ENCODE assay signal across 9 cellular contexts in genomic region chr9:115694014-115694413, GRCh38.
DNase-seq lines count a peak whose midpoint lies in the region; ATAC-seq, FAIRE-seq and TF ChIP-seq lines count a peak whose summit lies in the region.
"Had no signal": no experiment of that assay in that cellular context is flagged by ENCODE, and none has a peak within 500 bp of the region (broad histone marks: within the 10 kb centered on the region; RNA-seq: fewer than 3 reads in every experiment).

No MANE protein-coding gene starts in this region.

- H3K79me1 ChIP-seq in H9 (ENCODE audit: insufficient read depth, low read depth, low read length, poor library complexity, severe bottlenecking) = no peaks in the 10 kb centered on the region

- no peaks in the 10 kb centered on the region for H4K20me1 ChIP-seq in H9 (ENCODE audit: control insufficient read depth, insufficient read depth, insufficient read length)

- H3K23ac ChIP-seq in H9 (ENCODE audit: insufficient read length, low read depth, low read length) = no peak overlapping the region

- no peaks in the 10 kb centered on the region for H3K9me3 ChIP-seq in H9 (ENCODE audit: control insufficient read depth, low read depth, low read length)

- H2BK12ac ChIP-seq in H9 (ENCODE audit: insufficient read length, low read depth, low read length) = no peak overlapping the region

- no peak for TF ChIP-seq POLR2A in GM12891 (IDR thresholded peaks at IDR 0.05; ENCODE audit: low read depth, low read length)

- FAIRE-seq in RCC 7860 (lab: Jason Lieb, UNC) (peak; percentile 48), GM12891 (lab: Jason Lieb, UNC) (no peak)

- H2BK20ac ChIP-seq in H9 (ENCODE audit: low read depth, low read length, poor library complexity, severe bottlenecking) = no peak overlapping the region

- no peaks in the 10 kb centered on the region for H3K36me3 Mint-ChIP-seq in H9 (ENCODE audit: insufficient read depth in 1 of 3, low read depth in 3 of 3)
- no peaks in the 10 kb centered on the region for H3K36me3 Mint-ChIP-seq in progenitor cell of endocrine pancreas (ENCODE audit: insufficient read depth)
- H3K36me3 Mint-ChIP-seq in natural killer cell = no peaks in the 10 kb centered on the region

- no peak overlapping the region for H2AK5ac ChIP-seq in H9 (ENCODE audit: insufficient read length, low read length)

- TF ChIP-seq CTCF in H9 (conservative IDR thresholded peaks at IDR 0.05) (peak; percentile 75), progenitor cell of endocrine pancreas (IDR thresholded peaks at IDR 0.05; ENCODE audit: unreplicated experiment) (peak; percentile 48), natural killer cell (IDR thresholded peaks at IDR 0.05) (no peak)

- H2BK5ac ChIP-seq in H9 (ENCODE audit: insufficient read length, low read length) = no peak overlapping the region

- H3K18ac ChIP-seq in H9 (ENCODE audit: insufficient read length, low read depth, low read length) = no peak overlapping the region

- H3K23me2 ChIP-seq in H9 (ENCODE audit: insufficient read length, low read depth, low read length, poor library complexity, severe bottlenecking) = no peaks in the 10 kb centered on the region

- no peak overlapping the region for H2AFZ ChIP-seq in H9 (ENCODE audit: low read length)

- H3K27me3 Mint-ChIP-seq in H9 (ENCODE audit: low read depth) = no peaks in the 10 kb centered on the region
- H3K27me3 Mint-ChIP-seq in progenitor cell of endocrine pancreas = peaks cover 32% of the 10 kb centered on the region
- no peaks in the 10 kb centered on the region for H3K27me3 Mint-ChIP-seq in natural killer cell (ENCODE audit: low read depth in 2 of 2)

- H3K4ac ChIP-seq in H9 (ENCODE audit: low read depth, low read length) = no peak overlapping the region

- H3K27me3 ChIP-seq in H9 (ENCODE audit: insufficient read depth, low read length) = no peaks in the 10 kb centered on the region

- H4K5ac ChIP-seq in H9 (ENCODE audit: insufficient read length, low read depth, low read length) = no peak overlapping the region

- no peak overlapping the region for H4K8ac ChIP-seq in H9 (replicated peaks; ENCODE audit: insufficient read length, low read depth, low read length)

- ATAC-seq in natural killer cell = no peak

- no peak overlapping the region for H4K91ac ChIP-seq in H9 (ENCODE audit: insufficient read length, low read depth, low read length)

- H3K9ac ChIP-seq in H9 (ENCODE audit: extremely low read depth, insufficient read length, low read length) = no peak overlapping the region

- peaks cover 3% of the 10 kb centered on the region in 2 experiments; a peak in 2 of 4 replicates for H3K4me1 Mint-ChIP-seq in H9
- peaks cover 16% of the 10 kb centered on the region for H3K4me1 Mint-ChIP-seq in progenitor cell of endocrine pancreas (ENCODE audit: low read depth)
- no peaks in the 10 kb centered on the region for H3K4me1 Mint-ChIP-seq in natural killer cell

- no peaks in the 10 kb centered on the region for H3K4me1 ChIP-seq in H9 (ENCODE audit: insufficient read depth, low read length)

- no peak overlapping the region for H2BK15ac ChIP-seq in H9 (ENCODE audit: low read depth, low read length)

- H3K4me2 ChIP-seq in H9 (ENCODE audit: insufficient read depth, insufficient read length, low read length) = no peak overlapping the region

- DNase-seq in H9 (peak; percentile 49), RCC 7860 (ENCODE audit: low spot score) (peak; percentile 47), fibroblast of the conjunctiva (ENCODE audit: low read depth) (peak; percentile 86), progenitor cell of endocrine pancreas (ENCODE audit: low spot score, unreplicated experiment) (no peak), natural killer cell (no peak), GM19238 (ENCODE audit: insufficient read length, low spot score) (no peak), GM12891 (ENCODE audit: insufficient read length, low spot score) (no peak)
- no peak for DNase-seq in activated effector memory CD4-positive, alpha-beta T cell treated with Interleukin-2 at 50 U/mL for 16 hours
- DNase-seq: NCI-H774 had no signal

- H3T11ph ChIP-seq in H9 (ENCODE audit: low read length) = no peak overlapping the region

- H3K27ac ChIP-seq in H9 (ENCODE audit: insufficient read length, low read depth, low read length) = no peak overlapping the region

- H2BK120ac ChIP-seq in H9 (ENCODE audit: low read depth, low read length, poor library complexity, severe bottlenecking) = no peak overlapping the region

- no peak overlapping the region for H3K56ac ChIP-seq in H9 (ENCODE audit: insufficient read length, low read depth, low read length)

- no CpG with 5 or more reads among the region's 2 CpGs for WGBS in H9 (ENCODE audit: extremely low coverage, insufficient read length, low lambda C conversion rate)

- H3K9me3 Mint-ChIP-seq in H9 = no peaks in the 10 kb centered on the region
- peaks cover 6% of the 10 kb centered on the region for H3K9me3 Mint-ChIP-seq in progenitor cell of endocrine pancreas (ENCODE audit: low read depth)
- peaks cover 8 to 10% of the 10 kb centered on the region in 2 donors for H3K9me3 Mint-ChIP-seq in natural killer cell

- H3K27ac Mint-ChIP-seq in H9 (no peak overlapping the region), progenitor cell of endocrine pancreas (no peak overlapping the region), natural killer cell (no peak overlapping the region)

- H3K4me3 Mint-ChIP-seq in H9 = no peak overlapping the region
- no peak overlapping the region for H3K4me3 Mint-ChIP-seq in progenitor cell of endocrine pancreas (ENCODE audit: low read depth)
- H3K4me3 Mint-ChIP-seq in natural killer cell = no peak overlapping the region

- H3K79me2 ChIP-seq in H9 (ENCODE audit: insufficient read depth, low read length) = no peaks in the 10 kb centered on the region

- no peak overlapping the region for H3K14ac ChIP-seq in H9 (ENCODE audit: insufficient read depth, low read length)

- intact Hi-C loops in natural killer cell (cut with micrococcal nuclease) = no loop called here

TF ChIP-seq in GM12891, 5 proteins besides CTCF, POLR2A, EP300 and RAD21:
- TF ChIP-seq POU2F2 (IDR thresholded peaks at IDR 0.05; ENCODE audit: low read depth, low read length) = no peak
- TF ChIP-seq TAF1 (IDR thresholded peaks at IDR 0.05; ENCODE audit: low read depth, low read length) = no peak
- TF ChIP-seq PAX5 (IDR thresholded peaks at IDR 0.05; ENCODE audit: insufficient read depth, low read length, severe bottlenecking) = no peak
- TF ChIP-seq SPI1 (IDR thresholded peaks at IDR 0.05; ENCODE audit: low read depth, low read length) = no peak

Comparison
In these comparisons a context has a peak if more than half of its experiments do, and no peak if none do; other contexts are left out.
1. DNase-seq: peak in H9 (single experiment), RCC 7860 (single experiment) and fibroblast of the conjunctiva (single experiment); none in progenitor cell of endocrine pancreas (single experiment), natural killer cell (single experiment), GM19238 (single experiment), activated effector memory CD4-positive, alpha-beta T cell treated with Interleukin-2 at 50 U/mL for 16 hours (single experiment) and GM12891 (single experiment).